Comparison of ENCODE assay signal across 12 cellular contexts in genomic region chr18:5284808-5285207, GRCh38.
"Had no signal": no experiment of that assay in that cellular context is flagged by ENCODE, and none has a peak within 500 bp of the region (broad histone marks: within the 10 kb centered on the region; RNA-seq: fewer than 3 reads in every experiment).

No MANE protein-coding gene starts in this region.

- H3K27ac Mint-ChIP-seq: activated CD4-positive, alpha-beta memory T cell treated with anti-CD3 and anti-CD28 coated beads, Interleukin-2, amount 10 ng/mL, durations not matched to agents 7 days and 5 days; activated CD4-positive, alpha-beta T cell treated with anti-CD3 and anti-CD28 coated beads for 36 hours; activated naive CD4-positive, alpha-beta T cell treated with anti-CD3 and anti-CD28 coated beads, Interleukin-2, amount 10 ng/mL, durations not matched to agents 7 days and 5 days; activated T-cell treated with anti-CD3 and anti-CD28 coated beads, Interleukin-2, amount 50 U/mL, for 24 hours; natural killer cell; stimulated activated memory B cell treated with anti-CD40 and anti-IgM and Interleukin-4, amounts not matched to agents 10 μg/mL and 1 μg/mL and 100 μg/mL, for 72 hours; T-helper 17 cell had no signal

- DNase-seq: activated CD4-positive, alpha-beta memory T cell treated with anti-CD3 and anti-CD28 coated beads, Interleukin-2, amount 10 ng/mL, durations not matched to agents 7 days and 5 days; activated CD4-positive, alpha-beta T cell treated with anti-CD3 and anti-CD28 coated beads for 36 hours; activated naive CD4-positive, alpha-beta T cell treated with anti-CD3 and anti-CD28 coated beads, Interleukin-2, amount 10 ng/mL, durations not matched to agents 7 days and 5 days; activated T-cell treated with anti-CD3 and anti-CD28 coated beads, Interleukin-2, amount 50 U/mL, for 24 hours; effector CD4-positive, alpha-beta T cell; mesenchymal stem cell; natural killer cell; retina; stimulated activated CD4-positive, alpha-beta T cell treated with anti-CD3 and anti-CD28 coated beads, Interleukin-2, amount 100 ng/mL, for 48 hours; T-helper 17 cell; thyroid gland had no signal

- ATAC-seq: activated CD4-positive, alpha-beta T cell treated with anti-CD3 and anti-CD28 coated beads for 36 hours; natural killer cell; stimulated activated memory B cell treated with anti-CD40 and anti-IgM and Interleukin-4, amounts not matched to agents 10 μg/mL and 1 μg/mL and 100 μg/mL, for 72 hours; T-helper 17 cell had no signal

- H3K9me3 ChIP-seq: thyroid gland had no signal

- H3K4me1 ChIP-seq: thyroid gland had no signal

- H3K36me3 ChIP-seq: thyroid gland had no signal

- H3K4me3 Mint-ChIP-seq: activated CD4-positive, alpha-beta memory T cell treated with anti-CD3 and anti-CD28 coated beads, Interleukin-2, amount 10 ng/mL, durations not matched to agents 7 days and 5 days; activated CD4-positive, alpha-beta T cell treated with anti-CD3 and anti-CD28 coated beads for 36 hours; activated naive CD4-positive, alpha-beta T cell treated with anti-CD3 and anti-CD28 coated beads, Interleukin-2, amount 10 ng/mL, durations not matched to agents 7 days and 5 days; activated T-cell treated with anti-CD3 and anti-CD28 coated beads, Interleukin-2, amount 50 U/mL, for 24 hours; natural killer cell; stimulated activated memory B cell treated with anti-CD40 and anti-IgM and Interleukin-4, amounts not matched to agents 10 μg/mL and 1 μg/mL and 100 μg/mL, for 72 hours; T-helper 17 cell had no signal

- H3K36me3 Mint-ChIP-seq: natural killer cell had no signal

- H3K27me3 Mint-ChIP-seq: activated CD4-positive, alpha-beta memory T cell treated with anti-CD3 and anti-CD28 coated beads, Interleukin-2, amount 10 ng/mL, durations not matched to agents 7 days and 5 days; activated CD4-positive, alpha-beta T cell treated with anti-CD3 and anti-CD28 coated beads for 36 hours; activated naive CD4-positive, alpha-beta T cell treated with anti-CD3 and anti-CD28 coated beads, Interleukin-2, amount 10 ng/mL, durations not matched to agents 7 days and 5 days; activated T-cell treated with anti-CD3 and anti-CD28 coated beads, Interleukin-2, amount 50 U/mL, for 24 hours; stimulated activated memory B cell treated with anti-CD40 and anti-IgM and Interleukin-4, amounts not matched to agents 10 μg/mL and 1 μg/mL and 100 μg/mL, for 72 hours; T-helper 17 cell had no signal

- H3K27me3 ChIP-seq: thyroid gland had no signal

- H3K4me3 ChIP-seq: thyroid gland had no signal

- H3K27ac ChIP-seq: thyroid gland had no signal
